Comparison of ENCODE assay signal across 10 cellular contexts in the genomic region with DNA sequence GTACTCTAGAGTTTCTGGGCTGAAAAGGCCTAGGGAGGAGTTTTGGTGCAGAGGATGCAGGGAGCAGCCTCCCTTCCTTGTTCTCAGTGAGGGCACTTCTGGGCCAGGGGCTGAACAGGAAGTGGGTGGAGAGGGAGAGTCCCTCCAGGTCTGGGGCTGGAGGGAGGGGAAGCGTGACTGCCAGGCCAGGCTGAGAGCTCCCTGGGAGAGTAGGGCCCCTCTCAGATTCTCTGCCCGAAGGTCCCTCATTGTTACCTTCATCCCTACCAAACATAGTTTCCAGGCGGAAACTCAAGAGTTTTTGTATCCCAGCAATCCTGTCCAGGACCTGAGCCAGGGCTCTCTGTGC. TPM values are rescaled to one million over a fixed set of nuclear protein-coding genes. Genes with fewer than 3 reads are reported as not detected.
DNase-seq lines count a peak whose midpoint lies in the region; ATAC-seq and TF ChIP-seq lines count a peak whose summit lies in the region.
"Had no signal": no experiment of that assay in that cellular context is flagged by ENCODE, and none has a peak within 500 bp of the region (broad histone marks: within the 10 kb centered on the region; RNA-seq: fewer than 3 reads in every experiment).

No MANE protein-coding gene starts in this region.

- intact Hi-C loops in cardiac septum (cut with DNase I), result no loop called here
- intact Hi-C loops in upper lobe of right lung (cut with DNase I), result no loop called here

- TF ChIP-seq POLR2A in GM18505 (IDR thresholded peaks at IDR 0.05; ENCODE audit: borderline replicate concordance, extremely low read depth, insufficient read depth, insufficient read length), result no peak

- 78% methylated on average over 3 of the region's 3 CpGs for WGBS in hepatocyte (ENCODE audit: low lambda C conversion rate, missing lambda C conversion rate)

- DNase-seq in cardiac muscle cell (ENCODE audit: low read depth in 1 of 2, low spot score in 1 of 2) (no peak), cardiac septum (ENCODE audit: low spot score) (no peak), HT1080 (ENCODE audit: low read depth) (peak; percentile 16), upper lobe of right lung (no peak), hepatocyte (ENCODE audit: low spot score) (no peak), DMS114 treated with DMSO at 0.1 percent for 48 hours (lab: John Stamatoyannopoulos, UW; ENCODE audit: unreplicated experiment) (no peak)
- DNase-seq: effector memory CD8-positive, alpha-beta T cell; NCI-H446 treated with DMSO at 0.1 percent for 48 hours had no signal

- ATAC-seq in esophagus mucosa (peak; percentile 19), upper lobe of right lung (peak; percentile 12), GM18505 (IDR thresholded peaks at IDR 0.05; ENCODE audit: unreplicated experiment) (no peak)

- H3K27me3 ChIP-seq in cardiac muscle cell (no peaks in the 10 kb centered on the region), upper lobe of right lung (no peaks in the 10 kb centered on the region), hepatocyte (no peaks in the 10 kb centered on the region)

- no peak overlapping the region for H2AFZ ChIP-seq in hepatocyte

- no peak overlapping the region for H3K4me3 ChIP-seq in cardiac muscle cell
- no peak overlapping the region for H3K4me3 ChIP-seq in upper lobe of right lung
- no peak overlapping the region for H3K4me3 ChIP-seq in hepatocyte

- H3K4me2 ChIP-seq in hepatocyte, result no peak overlapping the region

- H3K9me3 ChIP-seq in cardiac muscle cell (ENCODE audit: low read depth), result no peaks in the 10 kb centered on the region
- no peaks in the 10 kb centered on the region for H3K9me3 ChIP-seq in upper lobe of right lung
- no peaks in the 10 kb centered on the region for H3K9me3 ChIP-seq in hepatocyte (ENCODE audit: low read depth)

- H3K36me3 ChIP-seq in cardiac muscle cell (no peaks in the 10 kb centered on the region), upper lobe of right lung (no peaks in the 10 kb centered on the region), hepatocyte (replicated peaks; ENCODE audit: insufficient read depth, low read depth) (no peaks in the 10 kb centered on the region)

- H3K79me2 ChIP-seq in hepatocyte, result no peaks in the 10 kb centered on the region

- H3K27ac ChIP-seq in cardiac muscle cell, result peak overlapping the region; percentile 73
- H3K27ac ChIP-seq in upper lobe of right lung, result no peak overlapping the region
- H3K27ac ChIP-seq in hepatocyte, result no peak overlapping the region

- no peak for TF ChIP-seq CTCF in cardiac muscle cell (IDR thresholded peaks at IDR 0.05; ENCODE audit: low read depth, low read length)
- no peak for TF ChIP-seq CTCF in upper lobe of right lung (IDR thresholded peaks at IDR 0.05)
- TF ChIP-seq CTCF in hepatocyte (IDR thresholded peaks at IDR 0.05; ENCODE audit: poor library complexity), result no peak

- no peaks in the 10 kb centered on the region for H4K20me1 ChIP-seq in hepatocyte (ENCODE audit: insufficient read depth, poor library complexity, severe bottlenecking)

- H3K4me1 ChIP-seq in cardiac muscle cell (ENCODE audit: low read depth), result peaks cover 12% of the 10 kb centered on the region
- peaks cover 18% of the 10 kb centered on the region for H3K4me1 ChIP-seq in upper lobe of right lung
- H3K4me1 ChIP-seq in hepatocyte (ENCODE audit: insufficient read depth), result peaks cover 10% of the 10 kb centered on the region

- H3K9me2 ChIP-seq in hepatocyte (replicated peaks; ENCODE audit: insufficient read depth), result no peaks in the 10 kb centered on the region

RNA-seq across cellular contexts. Expression of a gene that starts 36.8 kb away (rescaled TPM):
- total RNA-seq in cardiac muscle cell (92.7 and 98.6 TPM in 2 replicates), cardiac septum (8.7 TPM), esophagus mucosa (28.7 TPM), upper lobe of right lung (23.2 TPM), hepatocyte (3.9 and 6.8 TPM in 2 replicates)
- polyA plus RNA-seq in cardiac muscle cell (180 and 207 TPM in 2 replicates), hepatocyte (29.0 and 30.0 TPM in 2 replicates)
- total RNA-seq in HT1080 (2014; rRNA removed; shearing (Covaris generic)), result 0.90 TPM in 1 of 2 replicates, not detected in the other
- polyA plus RNA-seq in HT1080 (2015; cell fraction: cytosol; rRNA removed), result 0.77 and 1.5 TPM in 2 replicates
- polyA plus RNA-seq in HT1080 (2015; cell fraction: nucleus; rRNA removed), result 0.41 and 0.51 TPM in 2 replicates

RNA-seq across cellular contexts. Expression of a gene that starts 41.8 kb away (rescaled TPM):
- total RNA-seq in cardiac muscle cell, result 1.3 and 3.7 TPM in 2 replicates
- polyA plus RNA-seq in cardiac muscle cell, result 0.13 and 1.0 TPM in 2 replicates
- total RNA-seq in cardiac septum, result 3.6 TPM
- total RNA-seq in HT1080 (2014; rRNA removed; shearing (Covaris generic)), result 0.06 TPM in 1 of 2 replicates, not detected in the other
- 0.03 TPM in 1 of 2 replicates, not detected in the other for polyA plus RNA-seq in HT1080 (2015; cell fraction: cytosol; rRNA removed)
- 0.08 and 0.17 TPM in 2 replicates for polyA plus RNA-seq in HT1080 (2015; cell fraction: nucleus; rRNA removed)
- 0.24 TPM for total RNA-seq in esophagus mucosa
- 0.96 TPM for total RNA-seq in upper lobe of right lung
- total RNA-seq in hepatocyte, result not detected in 2 replicates
- polyA plus RNA-seq in hepatocyte, result not detected in 2 replicates
